1 cellular context compared by ENCODE assay signal in the genomic region with DNA sequence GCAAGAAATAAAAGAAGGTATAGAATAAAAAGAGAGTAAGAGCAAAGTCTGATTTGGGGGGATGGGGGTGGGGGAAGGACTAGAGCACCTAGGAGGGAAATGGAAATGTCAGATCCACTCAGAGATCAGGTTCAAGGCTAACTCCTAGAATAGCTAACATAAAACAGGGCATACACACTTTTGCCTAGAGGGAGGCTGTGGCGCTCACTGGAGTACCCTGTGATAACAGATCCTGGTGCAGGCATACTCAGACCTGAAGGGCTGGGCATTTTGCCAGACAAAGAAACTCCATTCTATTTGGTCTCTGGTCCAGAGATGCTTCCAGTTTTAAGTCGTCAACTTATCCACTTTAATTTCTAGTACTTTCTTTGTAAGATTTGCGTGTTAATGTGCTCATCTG.
TF ChIP-seq lines count a peak whose summit lies in the region.

No MANE protein-coding gene starts in this region.

TF ChIP-seq in GM12878, 131 proteins besides CTCF, POLR2A, EP300 and RAD21:
- TF ChIP-seq MTA3 (IDR thresholded peaks at IDR 0.05; ENCODE audit: borderline replicate concordance, low read length) = no peak
- no peak for TF ChIP-seq PML (IDR thresholded peaks at IDR 0.05; ENCODE audit: low read length)
- no peak for TF ChIP-seq BMI1 (IDR thresholded peaks at IDR 0.05; ENCODE audit: borderline replicate concordance)
- no peak for TF ChIP-seq ZBTB4 (CRISPR knock-in tag; IDR thresholded peaks at IDR 0.05)
- no peak for TF ChIP-seq SPI1 (IDR thresholded peaks at IDR 0.05; ENCODE audit: borderline replicate concordance, insufficient read depth, low read depth, low read length)
- TF ChIP-seq TAF1 (IDR thresholded peaks at IDR 0.05; ENCODE audit: borderline replicate concordance, low read depth, low read length) = no peak
- TF ChIP-seq MEF2B (IDR thresholded peaks at IDR 0.05; ENCODE audit: partially characterized antibody, poor library complexity, severe bottlenecking) = no peak
- TF ChIP-seq USF2 (IDR thresholded peaks at IDR 0.05; ENCODE audit: borderline replicate concordance, low read depth, low read length) = no peak
